In the genomic region with DNA sequence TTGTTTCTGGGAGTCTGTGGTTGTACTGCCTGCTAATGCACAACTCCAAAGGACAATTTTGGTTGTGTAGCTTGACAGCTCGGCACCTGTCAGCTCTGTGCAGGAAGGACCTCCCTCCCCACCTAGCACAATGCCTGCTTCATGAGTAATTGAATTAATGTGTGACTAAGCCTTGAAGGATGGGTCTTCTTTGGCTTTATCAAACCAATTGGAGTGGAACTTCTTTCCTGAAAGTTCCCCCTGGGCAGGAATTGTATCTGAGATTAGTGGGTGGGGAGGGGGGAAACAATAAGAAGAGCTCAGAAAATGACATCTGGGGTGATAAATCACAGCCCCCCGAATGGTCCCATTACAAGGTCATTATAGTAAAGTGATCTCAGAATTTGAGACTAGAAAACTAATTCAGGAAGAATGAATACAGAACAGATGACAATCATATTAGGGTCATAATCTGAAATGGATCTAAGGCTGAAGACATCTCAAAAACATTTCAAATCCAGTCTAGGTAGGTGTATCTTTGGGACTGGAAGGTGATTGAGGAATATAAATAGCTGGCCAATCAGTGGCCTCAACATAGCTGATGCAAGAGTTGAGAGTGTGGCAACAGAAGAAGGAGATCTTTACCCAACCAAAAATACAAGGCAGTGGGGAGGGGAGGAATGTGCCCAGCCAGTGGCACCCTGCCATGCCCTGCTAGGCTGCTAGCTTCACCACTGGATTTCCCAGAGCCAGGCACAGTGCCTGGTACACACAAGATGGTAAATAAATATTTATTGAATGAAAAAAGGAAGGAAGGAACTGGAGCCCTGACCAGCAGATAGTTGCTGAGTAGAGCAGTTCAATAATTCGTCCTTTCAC, we compare ENCODE assay signal across 1 cellular context.
TF ChIP-seq lines count a peak whose summit lies in the region.

No MANE protein-coding gene starts in this region.

TF ChIP-seq in K562, 482 proteins besides CTCF, POLR2A, EP300 and RAD21 (continued from another document and continues in another):
- TF ChIP-seq, protein P1, sequence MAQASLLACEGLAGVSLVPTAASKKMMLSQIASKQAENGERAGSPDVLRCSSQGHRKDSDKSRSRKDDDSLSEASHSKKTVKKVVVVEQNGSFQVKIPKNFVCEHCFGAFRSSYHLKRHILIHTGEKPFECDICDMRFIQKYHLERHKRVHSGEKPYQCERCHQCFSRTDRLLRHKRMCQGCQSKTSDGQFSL (CRISPR knock-in tag; IDR thresholded peaks at IDR 0.05) = no peak
- TF ChIP-seq, protein P1 (tag; IDR thresholded peaks at IDR 0.05) = no peak
- TF ChIP-seq, protein P2, sequence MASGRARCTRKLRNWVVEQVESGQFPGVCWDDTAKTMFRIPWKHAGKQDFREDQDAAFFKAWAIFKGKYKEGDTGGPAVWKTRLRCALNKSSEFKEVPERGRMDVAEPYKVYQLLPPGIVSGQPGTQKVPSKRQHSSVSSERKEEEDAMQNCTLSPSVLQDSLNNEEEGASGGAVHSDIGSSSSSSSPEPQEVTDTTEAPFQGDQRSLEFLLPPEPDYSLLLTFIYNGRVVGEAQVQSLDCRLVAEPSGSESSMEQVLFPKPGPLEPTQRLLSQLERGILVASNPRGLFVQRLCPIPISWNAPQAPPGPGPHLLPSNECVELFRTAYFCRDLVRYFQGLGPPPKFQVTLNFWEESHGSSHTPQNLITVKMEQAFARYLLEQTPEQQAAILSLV (tag; IDR thresholded peaks at IDR 0.05) = peak; percentile 90
- TF ChIP-seq ZNF197 (CRISPR knock-in tag; IDR thresholded peaks at IDR 0.05; ENCODE audit: low read depth) (no peak), BMI1 (IDR thresholded peaks at IDR 0.05; ENCODE audit: low read length) (no peak), OTX1 (CRISPR knock-in tag; IDR thresholded peaks at IDR 0.05) (no peak), EP400 (IDR thresholded peaks at IDR 0.05) (peak; percentile 86), JUNB (CRISPR knock-in tag; conservative IDR thresholded peaks at IDR 0.05) (no peak), CC2D1A (IDR thresholded peaks at IDR 0.05) (no peak), ZNF408 (CRISPR knock-in tag; IDR thresholded peaks at IDR 0.05; ENCODE audit: low read depth) (no peak), FOXK2 (conservative IDR thresholded peaks at IDR 0.05 in 1 of 2, IDR thresholded peaks at IDR 0.05 in 1 of 2; ENCODE audit: low read depth in 2 of 2) (peak in 1 of 2 experiments; percentile 37; a peak in 1 of 4 replicates), ESRRA (IDR thresholded peaks at IDR 0.05; ENCODE audit: borderline replicate concordance, low read depth) (no peak), SMAD4 (CRISPR knock-in tag; conservative IDR thresholded peaks at IDR 0.05) (peak; percentile 75), HDAC8 (tag; IDR thresholded peaks at IDR 0.05) (no peak), YBX1 (IDR thresholded peaks at IDR 0.05) (no peak), HDAC1 (IDR thresholded peaks at IDR 0.05) (0 out of 4 replicates have a peak, but pooled peaks of 1 of the 2 experiments have one; percentile 11), CBFA2T2 (conservative IDR thresholded peaks at IDR 0.05) (no peak), ZNF707 (CRISPR knock-in tag; conservative IDR thresholded peaks at IDR 0.05) (no peak), MAFK (IDR thresholded peaks at IDR 0.05; ENCODE audit: low read length) (no peak), U2AF1 (optimal IDR thresholded peaks at IDR 0.05; ENCODE audit: low read depth, low read length) (no peak), HDAC3 (IDR thresholded peaks at IDR 0.05; ENCODE audit: borderline replicate concordance, partially characterized antibody) (no peak), PHB (CRISPR knock-in tag; IDR thresholded peaks at IDR 0.05) (no peak), ZNF282 (CRISPR knock-in tag; IDR thresholded peaks at IDR 0.05) (no peak), ZNF785 (CRISPR knock-in tag; IDR thresholded peaks at IDR 0.05) (no peak), SNRNP70 (optimal IDR thresholded peaks at IDR 0.05; ENCODE audit: low read depth, low read length) (no peak), MCM7 (IDR thresholded peaks at IDR 0.05) (no peak), GABPB2 (CRISPR knock-in tag; conservative IDR thresholded peaks at IDR 0.05) (no peak), SMAD3 (CRISPR knock-in tag; conservative IDR thresholded peaks at IDR 0.05) (peak; percentile 23; the same call in 1 of the 2 replicates), MYC (IDR thresholded peaks at IDR 0.05; ENCODE audit: low read depth, low read length) (peak; percentile 60; the same call in 1 of the 2 replicates), MYC (CRISPR knock-in tag; IDR thresholded peaks at IDR 0.05; ENCODE audit: borderline replicate concordance, low read depth) (no peak), CHD1 (IDR thresholded peaks at IDR 0.05; ENCODE audit: low read length) (no peak), SRSF3 (IDR thresholded peaks at IDR 0.05; ENCODE audit: insufficient read depth, low read length) (no peak), ZNF165 (CRISPR knock-in tag; IDR thresholded peaks at IDR 0.05; ENCODE audit: borderline replicate concordance) (no peak), ZC3H4 (CRISPR knock-in tag; IDR thresholded peaks at IDR 0.05; ENCODE audit: borderline replicate concordance) (no peak), SIN3B (IDR thresholded peaks at IDR 0.05; ENCODE audit: low read depth) (no peak), PHF21A (IDR thresholded peaks at IDR 0.05; ENCODE audit: borderline replicate concordance, low read depth) (peak; percentile 84; the same call in 1 of the 2 replicates)
- TF ChIP-seq, protein P3, sequence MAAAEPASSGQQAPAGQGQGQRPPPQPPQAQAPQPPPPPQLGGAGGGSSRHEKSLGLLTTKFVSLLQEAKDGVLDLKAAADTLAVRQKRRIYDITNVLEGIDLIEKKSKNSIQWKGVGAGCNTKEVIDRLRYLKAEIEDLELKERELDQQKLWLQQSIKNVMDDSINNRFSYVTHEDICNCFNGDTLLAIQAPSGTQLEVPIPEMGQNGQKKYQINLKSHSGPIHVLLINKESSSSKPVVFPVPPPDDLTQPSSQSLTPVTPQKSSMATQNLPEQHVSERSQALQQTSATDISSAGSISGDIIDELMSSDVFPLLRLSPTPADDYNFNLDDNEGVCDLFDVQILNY (CRISPR knock-in tag; IDR thresholded peaks at IDR 0.05) = no peak
- TF ChIP-seq, protein P4, sequence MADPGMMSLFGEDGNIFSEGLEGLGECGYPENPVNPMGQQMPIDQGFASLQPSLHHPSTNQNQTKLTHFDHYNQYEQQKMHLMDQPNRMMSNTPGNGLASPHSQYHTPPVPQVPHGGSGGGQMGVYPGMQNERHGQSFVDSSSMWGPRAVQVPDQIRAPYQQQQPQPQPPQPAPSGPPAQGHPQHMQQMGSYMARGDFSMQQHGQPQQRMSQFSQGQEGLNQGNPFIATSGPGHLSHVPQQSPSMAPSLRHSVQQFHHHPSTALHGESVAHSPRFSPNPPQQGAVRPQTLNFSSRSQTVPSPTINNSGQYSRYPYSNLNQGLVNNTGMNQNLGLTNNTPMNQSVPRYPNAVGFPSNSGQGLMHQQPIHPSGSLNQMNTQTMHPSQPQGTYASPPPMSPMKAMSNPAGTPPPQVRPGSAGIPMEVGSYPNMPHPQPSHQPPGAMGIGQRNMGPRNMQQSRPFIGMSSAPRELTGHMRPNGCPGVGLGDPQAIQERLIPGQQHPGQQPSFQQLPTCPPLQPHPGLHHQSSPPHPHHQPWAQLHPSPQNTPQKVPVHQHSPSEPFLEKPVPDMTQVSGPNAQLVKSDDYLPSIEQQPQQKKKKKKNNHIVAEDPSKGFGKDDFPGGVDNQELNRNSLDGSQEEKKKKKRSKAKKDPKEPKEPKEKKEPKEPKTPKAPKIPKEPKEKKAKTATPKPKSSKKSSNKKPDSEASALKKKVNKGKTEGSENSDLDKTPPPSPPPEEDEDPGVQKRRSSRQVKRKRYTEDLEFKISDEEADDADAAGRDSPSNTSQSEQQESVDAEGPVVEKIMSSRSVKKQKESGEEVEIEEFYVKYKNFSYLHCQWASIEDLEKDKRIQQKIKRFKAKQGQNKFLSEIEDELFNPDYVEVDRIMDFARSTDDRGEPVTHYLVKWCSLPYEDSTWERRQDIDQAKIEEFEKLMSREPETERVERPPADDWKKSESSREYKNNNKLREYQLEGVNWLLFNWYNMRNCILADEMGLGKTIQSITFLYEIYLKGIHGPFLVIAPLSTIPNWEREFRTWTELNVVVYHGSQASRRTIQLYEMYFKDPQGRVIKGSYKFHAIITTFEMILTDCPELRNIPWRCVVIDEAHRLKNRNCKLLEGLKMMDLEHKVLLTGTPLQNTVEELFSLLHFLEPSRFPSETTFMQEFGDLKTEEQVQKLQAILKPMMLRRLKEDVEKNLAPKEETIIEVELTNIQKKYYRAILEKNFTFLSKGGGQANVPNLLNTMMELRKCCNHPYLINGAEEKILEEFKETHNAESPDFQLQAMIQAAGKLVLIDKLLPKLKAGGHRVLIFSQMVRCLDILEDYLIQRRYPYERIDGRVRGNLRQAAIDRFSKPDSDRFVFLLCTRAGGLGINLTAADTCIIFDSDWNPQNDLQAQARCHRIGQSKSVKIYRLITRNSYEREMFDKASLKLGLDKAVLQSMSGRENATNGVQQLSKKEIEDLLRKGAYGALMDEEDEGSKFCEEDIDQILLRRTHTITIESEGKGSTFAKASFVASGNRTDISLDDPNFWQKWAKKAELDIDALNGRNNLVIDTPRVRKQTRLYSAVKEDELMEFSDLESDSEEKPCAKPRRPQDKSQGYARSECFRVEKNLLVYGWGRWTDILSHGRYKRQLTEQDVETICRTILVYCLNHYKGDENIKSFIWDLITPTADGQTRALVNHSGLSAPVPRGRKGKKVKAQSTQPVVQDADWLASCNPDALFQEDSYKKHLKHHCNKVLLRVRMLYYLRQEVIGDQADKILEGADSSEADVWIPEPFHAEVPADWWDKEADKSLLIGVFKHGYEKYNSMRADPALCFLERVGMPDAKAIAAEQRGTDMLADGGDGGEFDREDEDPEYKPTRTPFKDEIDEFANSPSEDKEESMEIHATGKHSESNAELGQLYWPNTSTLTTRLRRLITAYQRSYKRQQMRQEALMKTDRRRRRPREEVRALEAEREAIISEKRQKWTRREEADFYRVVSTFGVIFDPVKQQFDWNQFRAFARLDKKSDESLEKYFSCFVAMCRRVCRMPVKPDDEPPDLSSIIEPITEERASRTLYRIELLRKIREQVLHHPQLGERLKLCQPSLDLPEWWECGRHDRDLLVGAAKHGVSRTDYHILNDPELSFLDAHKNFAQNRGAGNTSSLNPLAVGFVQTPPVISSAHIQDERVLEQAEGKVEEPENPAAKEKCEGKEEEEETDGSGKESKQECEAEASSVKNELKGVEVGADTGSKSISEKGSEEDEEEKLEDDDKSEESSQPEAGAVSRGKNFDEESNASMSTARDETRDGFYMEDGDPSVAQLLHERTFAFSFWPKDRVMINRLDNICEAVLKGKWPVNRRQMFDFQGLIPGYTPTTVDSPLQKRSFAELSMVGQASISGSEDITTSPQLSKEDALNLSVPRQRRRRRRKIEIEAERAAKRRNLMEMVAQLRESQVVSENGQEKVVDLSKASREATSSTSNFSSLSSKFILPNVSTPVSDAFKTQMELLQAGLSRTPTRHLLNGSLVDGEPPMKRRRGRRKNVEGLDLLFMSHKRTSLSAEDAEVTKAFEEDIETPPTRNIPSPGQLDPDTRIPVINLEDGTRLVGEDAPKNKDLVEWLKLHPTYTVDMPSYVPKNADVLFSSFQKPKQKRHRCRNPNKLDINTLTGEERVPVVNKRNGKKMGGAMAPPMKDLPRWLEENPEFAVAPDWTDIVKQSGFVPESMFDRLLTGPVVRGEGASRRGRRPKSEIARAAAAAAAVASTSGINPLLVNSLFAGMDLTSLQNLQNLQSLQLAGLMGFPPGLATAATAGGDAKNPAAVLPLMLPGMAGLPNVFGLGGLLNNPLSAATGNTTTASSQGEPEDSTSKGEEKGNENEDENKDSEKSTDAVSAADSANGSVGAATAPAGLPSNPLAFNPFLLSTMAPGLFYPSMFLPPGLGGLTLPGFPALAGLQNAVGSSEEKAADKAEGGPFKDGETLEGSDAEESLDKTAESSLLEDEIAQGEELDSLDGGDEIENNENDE (IDR thresholded peaks at IDR 0.05; ENCODE audit: low read depth, low read length) = no peak
- TF ChIP-seq, protein P5, sequence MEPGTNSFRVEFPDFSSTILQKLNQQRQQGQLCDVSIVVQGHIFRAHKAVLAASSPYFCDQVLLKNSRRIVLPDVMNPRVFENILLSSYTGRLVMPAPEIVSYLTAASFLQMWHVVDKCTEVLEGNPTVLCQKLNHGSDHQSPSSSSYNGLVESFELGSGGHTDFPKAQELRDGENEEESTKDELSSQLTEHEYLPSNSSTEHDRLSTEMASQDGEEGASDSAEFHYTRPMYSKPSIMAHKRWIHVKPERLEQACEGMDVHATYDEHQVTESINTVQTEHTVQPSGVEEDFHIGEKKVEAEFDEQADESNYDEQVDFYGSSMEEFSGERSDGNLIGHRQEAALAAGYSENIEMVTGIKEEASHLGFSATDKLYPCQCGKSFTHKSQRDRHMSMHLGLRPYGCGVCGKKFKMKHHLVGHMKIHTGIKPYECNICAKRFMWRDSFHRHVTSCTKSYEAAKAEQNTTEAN (CRISPR knock-in tag; IDR thresholded peaks at IDR 0.05) = 0 out of 2 replicates have a peak, but pooled peaks have one; percentile 31
- TF ChIP-seq, protein P6, sequence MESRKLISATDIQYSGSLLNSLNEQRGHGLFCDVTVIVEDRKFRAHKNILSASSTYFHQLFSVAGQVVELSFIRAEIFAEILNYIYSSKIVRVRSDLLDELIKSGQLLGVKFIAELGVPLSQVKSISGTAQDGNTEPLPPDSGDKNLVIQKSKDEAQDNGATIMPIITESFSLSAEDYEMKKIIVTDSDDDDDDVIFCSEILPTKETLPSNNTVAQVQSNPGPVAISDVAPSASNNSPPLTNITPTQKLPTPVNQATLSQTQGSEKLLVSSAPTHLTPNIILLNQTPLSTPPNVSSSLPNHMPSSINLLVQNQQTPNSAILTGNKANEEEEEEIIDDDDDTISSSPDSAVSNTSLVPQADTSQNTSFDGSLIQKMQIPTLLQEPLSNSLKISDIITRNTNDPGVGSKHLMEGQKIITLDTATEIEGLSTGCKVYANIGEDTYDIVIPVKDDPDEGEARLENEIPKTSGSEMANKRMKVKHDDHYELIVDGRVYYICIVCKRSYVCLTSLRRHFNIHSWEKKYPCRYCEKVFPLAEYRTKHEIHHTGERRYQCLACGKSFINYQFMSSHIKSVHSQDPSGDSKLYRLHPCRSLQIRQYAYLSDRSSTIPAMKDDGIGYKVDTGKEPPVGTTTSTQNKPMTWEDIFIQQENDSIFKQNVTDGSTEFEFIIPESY (CRISPR knock-in tag; IDR thresholded peaks at IDR 0.05) = no peak
- TF ChIP-seq, protein P7, sequence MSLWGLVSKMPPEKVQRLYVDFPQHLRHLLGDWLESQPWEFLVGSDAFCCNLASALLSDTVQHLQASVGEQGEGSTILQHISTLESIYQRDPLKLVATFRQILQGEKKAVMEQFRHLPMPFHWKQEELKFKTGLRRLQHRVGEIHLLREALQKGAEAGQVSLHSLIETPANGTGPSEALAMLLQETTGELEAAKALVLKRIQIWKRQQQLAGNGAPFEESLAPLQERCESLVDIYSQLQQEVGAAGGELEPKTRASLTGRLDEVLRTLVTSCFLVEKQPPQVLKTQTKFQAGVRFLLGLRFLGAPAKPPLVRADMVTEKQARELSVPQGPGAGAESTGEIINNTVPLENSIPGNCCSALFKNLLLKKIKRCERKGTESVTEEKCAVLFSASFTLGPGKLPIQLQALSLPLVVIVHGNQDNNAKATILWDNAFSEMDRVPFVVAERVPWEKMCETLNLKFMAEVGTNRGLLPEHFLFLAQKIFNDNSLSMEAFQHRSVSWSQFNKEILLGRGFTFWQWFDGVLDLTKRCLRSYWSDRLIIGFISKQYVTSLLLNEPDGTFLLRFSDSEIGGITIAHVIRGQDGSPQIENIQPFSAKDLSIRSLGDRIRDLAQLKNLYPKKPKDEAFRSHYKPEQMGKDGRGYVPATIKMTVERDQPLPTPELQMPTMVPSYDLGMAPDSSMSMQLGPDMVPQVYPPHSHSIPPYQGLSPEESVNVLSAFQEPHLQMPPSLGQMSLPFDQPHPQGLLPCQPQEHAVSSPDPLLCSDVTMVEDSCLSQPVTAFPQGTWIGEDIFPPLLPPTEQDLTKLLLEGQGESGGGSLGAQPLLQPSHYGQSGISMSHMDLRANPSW (CRISPR knock-in tag; IDR thresholded peaks at IDR 0.05) = no peak
